19 cellular contexts compared by ENCODE assay signal in genomic region chr19:38283261-38283660, GRCh38. TPM values are rescaled to one million over a fixed set of nuclear protein-coding genes. Genes with fewer than 3 reads are reported as not detected.
A peak's percentile ranks its signal among the peaks of the same experiment; 100 is the strongest.
DNase-seq lines count a peak whose midpoint lies in the region; ATAC-seq and TF ChIP-seq lines count a peak whose summit lies in the region.
"Had no signal": no experiment of that assay in that cellular context is flagged by ENCODE, and none has a peak within 500 bp of the region (broad histone marks: within the 10 kb centered on the region; RNA-seq: fewer than 3 reads in every experiment).

No MANE protein-coding gene starts in this region.

- POLR2A ChIA-PET in Caco-2 (lab: Charles Lee) = no interaction called here

- H3K27me3 Mint-ChIP-seq in Caco-2 (ENCODE audit: insufficient read depth, unreplicated experiment) (no peaks in the 10 kb centered on the region), HFFc6 (ENCODE audit: insufficient read depth) (no peaks in the 10 kb centered on the region)
- H3K27me3 Mint-ChIP-seq: CD4-positive, CD25-positive, alpha-beta regulatory T cell had no signal

- H3K4me1 Mint-ChIP-seq in Caco-2 (ENCODE audit: low read depth, unreplicated experiment) = peaks cover under 1% of the 10 kb centered on the region
- H3K4me1 Mint-ChIP-seq in HFFc6 (ENCODE audit: low read depth) = peaks cover 21% of the 10 kb centered on the region

- H3K4me1 ChIP-seq in Caco-2 = peaks cover 10% of the 10 kb centered on the region; the same call in 1 of the 2 replicates
- peaks cover 6 to 26% of the 10 kb centered on the region in 2 donors for H3K4me1 ChIP-seq in ascending aorta
- H3K4me1 ChIP-seq in suprapubic skin = peaks cover 49% of the 10 kb centered on the region
- no peaks in the 10 kb centered on the region for H3K4me1 ChIP-seq in foreskin keratinocyte

- no peaks in the 10 kb centered on the region for H3K9me3 Mint-ChIP-seq in Caco-2 (ENCODE audit: unreplicated experiment)
- H3K9me3 Mint-ChIP-seq in HFFc6 = no peaks in the 10 kb centered on the region
- H3K9me3 Mint-ChIP-seq: CD4-positive, CD25-positive, alpha-beta regulatory T cell had no signal

- H3K36me3 Mint-ChIP-seq in Caco-2 (ENCODE audit: insufficient read depth, unreplicated experiment) = peaks cover 84% of the 10 kb centered on the region
- H3K36me3 Mint-ChIP-seq in HFFc6 (ENCODE audit: low read depth) = no peaks in the 10 kb centered on the region

- CTCF ChIA-PET in Caco-2 (lab: Charles Lee) = interaction anchor here (0.6 kb wide), 1 partner anchor 119 kb away, joined by 4 read pairs; no protein-coding TSS in a partner anchor

- ATAC-seq in foreskin keratinocyte = no peak
- ATAC-seq: Right ventricle myocardium inferior had no signal

- TF ChIP-seq EP300 in suprapubic skin (IDR thresholded peaks at IDR 0.05) = no peak

- H3K4me3 ChIP-seq in Caco-2 (ENCODE audit: low read depth, low read length) (no peak overlapping the region), ascending aorta (no peak overlapping the region), suprapubic skin (no peak overlapping the region)
- H3K4me3 ChIP-seq: PC-9 had no signal

- no peak for DNase-seq in Caco-2
- peak; percentile 49 for DNase-seq in NCI-H2171 (lab: John Stamatoyannopoulos, UW)
- no peak for DNase-seq in ascending aorta (ENCODE audit: low spot score in 2 of 2)
- no peak for DNase-seq in suprapubic skin (ENCODE audit: low spot score in 2 of 2)
- no peak for DNase-seq in HFFc6
- DNase-seq in foreskin keratinocyte = no peak
- no peak for DNase-seq in mucosa of gallbladder (ENCODE audit: low spot score)
- DNase-seq: ACHN; AML-193; Calu3; CD4-positive, CD25-positive, alpha-beta regulatory T cell; H7; KBM-7; NCI-H1417 treated with DMSO at 0.1 percent for 48 hours; NCI-H1930; NCI-H446 treated with DMSO at 0.1 percent for 48 hours; NCI-H748 treated with DMSO at 0.1 percent for 48 hours; PC-9 had no signal

- 62% methylated on average over 8 of the region's 8 CpGs for WGBS in suprapubic skin

- BruUV-seq in Caco-2 (replicated peaks; lab: Mats Ljungman, UMichigan) = no TSS peak

- TF ChIP-seq POLR2A in suprapubic skin (IDR thresholded peaks at IDR 0.05) = no peak

- intact Hi-C loops in Caco-2 (cut with micrococcal nuclease; ENCODE audit: unreplicated experiment) = no loop called here
- intact Hi-C loops in ascending aorta (cut with DNase I) = no loop called here

- H3K9me3 ChIP-seq in Caco-2 (no peaks in the 10 kb centered on the region), ascending aorta (no peaks in the 10 kb centered on the region), suprapubic skin (no peaks in the 10 kb centered on the region)

- no peak for TF ChIP-seq CTCF in Caco-2 (IDR thresholded peaks at IDR 0.05; ENCODE audit: insufficient read depth in 1 of 2, low read depth in 1 of 2, low read length in 1 of 2, severe bottlenecking in 1 of 2, unreplicated experiment in 1 of 2)
- no peak for TF ChIP-seq CTCF in ascending aorta (IDR thresholded peaks at IDR 0.05)
- TF ChIP-seq CTCF in suprapubic skin (IDR thresholded peaks at IDR 0.05) = no peak
- no peak for TF ChIP-seq CTCF in HFFc6 (IDR thresholded peaks at IDR 0.05)
- TF ChIP-seq CTCF in foreskin keratinocyte (conservative IDR thresholded peaks at IDR 0.05) = no peak

- H3K27ac ChIP-seq in ascending aorta (peak overlapping the region; percentile 85 to 89), suprapubic skin (peak overlapping the region; percentile 54), foreskin keratinocyte (no peak overlapping the region)
- H3K27ac ChIP-seq: PC-9 had no signal

- H3K36me3 ChIP-seq in Caco-2 (ENCODE audit: control insufficient read depth, insufficient read depth, low read length) = peaks cover 4% of the 10 kb centered on the region
- peaks cover 24 to 49% of the 10 kb centered on the region in 2 donors for H3K36me3 ChIP-seq in ascending aorta
- H3K36me3 ChIP-seq in suprapubic skin = peaks cover 15% of the 10 kb centered on the region

- H3K27me3 ChIP-seq in Caco-2 (replicated peaks; ENCODE audit: control insufficient read depth, insufficient read depth, low read length) = no peaks in the 10 kb centered on the region
- no peaks in the 10 kb centered on the region for H3K27me3 ChIP-seq in ascending aorta
- no peaks in the 10 kb centered on the region for H3K27me3 ChIP-seq in suprapubic skin
- no peaks in the 10 kb centered on the region for H3K27me3 ChIP-seq in foreskin keratinocyte

- no peak overlapping the region for H3K4me3 Mint-ChIP-seq in Caco-2 (ENCODE audit: unreplicated experiment)
- H3K4me3 Mint-ChIP-seq in HFFc6 = no peak overlapping the region
- H3K4me3 Mint-ChIP-seq: CD4-positive, CD25-positive, alpha-beta regulatory T cell had no signal

- peak overlapping the region; percentile 29 for H3K27ac Mint-ChIP-seq in Caco-2 (ENCODE audit: unreplicated experiment)
- H3K27ac Mint-ChIP-seq in HFFc6 = no peak overlapping the region
- H3K27ac Mint-ChIP-seq: CD4-positive, CD25-positive, alpha-beta regulatory T cell had no signal

RNA-seq across cellular contexts. Expression of gene SPINT2, which starts 18.9 kb away (rescaled TPM):
- total RNA-seq in Caco-2 (2022) (728 and 748 TPM in 2 replicates), ascending aorta (193 TPM), suprapubic skin (100 to 1,000 TPM; 359 to 639 (median 494) TPM), foreskin keratinocyte (419 and 453 TPM in 2 replicates), mucosa of gallbladder (567 TPM)
- total RNA-seq in HFFc6 (2021; fragmentation: NEBNext Ultra II Directional; extraction: Animal tissue kit (Norgen Biotek cat#: 25700)) = 1 to 10 TPM in 3 of 6 experiments, under 1 TPM in 3; 0.76 to 4.1 (median 0.98) TPM
- 616 and 683 TPM in 2 replicates for polyA plus RNA-seq in foreskin keratinocyte

RNA-seq across cellular contexts. Expression of gene C19orf33, which starts 20.8 kb away (rescaled TPM):
- 12.7 and 18.6 TPM in 2 replicates for total RNA-seq in Caco-2 (2022)
- total RNA-seq in ascending aorta = not detected
- 100 to 1,000 TPM; 182 to 452 (median 349) TPM for total RNA-seq in suprapubic skin
- not detected for total RNA-seq in HFFc6 (2021; fragmentation: NEBNext Ultra II Directional; extraction: Animal tissue kit (Norgen Biotek cat#: 25700))
- total RNA-seq in foreskin keratinocyte = 513 and 634 TPM in 2 replicates
- 1,054 and 1,152 TPM in 2 replicates for polyA plus RNA-seq in foreskin keratinocyte
- 77.7 TPM for total RNA-seq in mucosa of gallbladder
- total RNA-seq: CD4-positive, CD25-positive, alpha-beta regulatory T cell had no signal
- polyA plus RNA-seq: CD4-positive, CD25-positive, alpha-beta regulatory T cell had no signal

RNA-seq across cellular contexts. Expression of gene PPP1R14A, which starts 27.1 kb away (rescaled TPM):
- total RNA-seq in Caco-2 (2022) = 11.1 and 13.8 TPM in 2 replicates
- 1,072 TPM for total RNA-seq in ascending aorta
- 10 to 100 TPM in 1 of 4 donors, 1 to 10 TPM in 3; 2.3 to 13.3 (median 7.7) TPM for total RNA-seq in suprapubic skin
- under 1 TPM in 2 of 6 experiments, not detected in 4; 0.35 to 0.81 TPM for total RNA-seq in HFFc6 (2021; fragmentation: NEBNext Ultra II Directional; extraction: Animal tissue kit (Norgen Biotek cat#: 25700))
- 2.3 and 4.2 TPM in 2 replicates for total RNA-seq in foreskin keratinocyte
- 15.0 and 18.4 TPM in 2 replicates for polyA plus RNA-seq in foreskin keratinocyte
- total RNA-seq in mucosa of gallbladder = 180 TPM
- total RNA-seq: PC-9 had no signal
- polyA plus RNA-seq: CD4-positive, CD25-positive, alpha-beta regulatory T cell had no signal

RNA-seq across cellular contexts. Expression of gene YIF1B, which starts 32.5 kb away (rescaled TPM):
- total RNA-seq in Caco-2 (2022) (61.7 and 66.7 TPM in 2 replicates), ascending aorta (24.7 TPM), suprapubic skin (10 to 100 TPM; 14.2 to 36.4 (median 26.1) TPM), foreskin keratinocyte (60.1 and 72.7 TPM in 2 replicates), mucosa of gallbladder (31.6 TPM)
- 10 to 100 TPM; 80.8 to 98.5 (median 86.6) TPM for total RNA-seq in HFFc6 (2021; fragmentation: NEBNext Ultra II Directional; extraction: Animal tissue kit (Norgen Biotek cat#: 25700))
- polyA plus RNA-seq in foreskin keratinocyte = 90.2 and 115 TPM in 2 replicates

RNA-seq across cellular contexts. Expression of gene KCNK6, which starts 36.4 kb away (rescaled TPM):
- total RNA-seq in Caco-2 (2022) (6.1 and 7.8 TPM in 2 replicates), ascending aorta (22.8 TPM), suprapubic skin (10 to 100 TPM; 18.6 to 27.4 (median 22.8) TPM), foreskin keratinocyte (19.5 and 22.6 TPM in 2 replicates), mucosa of gallbladder (21.5 TPM)
- 1 to 10 TPM; 2.6 to 9.2 (median 2.9) TPM for total RNA-seq in HFFc6 (2021; fragmentation: NEBNext Ultra II Directional; extraction: Animal tissue kit (Norgen Biotek cat#: 25700))
- 22.0 and 27.1 TPM in 2 replicates for polyA plus RNA-seq in foreskin keratinocyte

Comparison
In these comparisons a context has a peak if more than half of its experiments do, and no peak if none do; other contexts are left out.
1. RNA of gene SPINT2, which starts 18.9 kb away (total RNA-seq): 728 to 748 TPM in Caco-2, 567 TPM in mucosa of gallbladder (single experiment), 359 to 639 TPM in suprapubic skin, 419 to 453 TPM in foreskin keratinocyte and 193 TPM in ascending aorta (single experiment); 0.76 to 4.1 TPM in HFFc6; every median in the first group is over 10 times any median in the second.
2. RNA of gene C19orf33, which starts 20.8 kb away (total RNA-seq): 513 to 634 TPM in foreskin keratinocyte, 182 to 452 TPM in suprapubic skin, 77.7 TPM in mucosa of gallbladder (single experiment) and 12.7 to 18.6 TPM in Caco-2; not detected in HFFc6 and not detected in ascending aorta (single experiment); every median in the first group is over 10 times any median in the second.
3. RNA of gene PPP1R14A, which starts 27.1 kb away (total RNA-seq): 1,072 TPM in ascending aorta (single experiment) and 180 TPM in mucosa of gallbladder (single experiment); 11.1 to 13.8 TPM in Caco-2, 2.3 to 13.3 TPM in suprapubic skin, 2.3 to 4.2 TPM in foreskin keratinocyte and 0.35 to 0.81 TPM in HFFc6; every median in the first group is over 10 times any median in the second.